ENCODE assay signal across 20 cellular contexts in the genomic region with DNA sequence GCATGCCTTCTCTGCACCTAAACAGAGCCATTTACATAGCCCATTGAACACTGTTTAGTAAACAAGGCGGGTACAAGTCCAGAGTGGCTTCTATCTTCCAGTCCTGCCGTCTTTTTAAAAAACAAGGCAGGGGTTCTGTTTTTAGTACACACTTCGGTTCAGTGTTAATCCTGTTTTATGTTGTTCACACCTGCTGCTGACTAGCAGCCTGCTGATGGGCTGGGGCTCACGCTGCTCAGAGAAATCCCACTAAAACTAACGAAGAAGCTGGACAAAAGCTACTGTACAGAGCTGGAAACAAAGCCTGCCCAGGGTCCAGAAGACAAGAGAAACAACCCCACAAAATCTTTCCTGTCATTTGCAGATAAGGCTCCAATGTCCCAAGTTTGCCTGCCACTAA. TPM values are rescaled to one million over a fixed set of nuclear protein-coding genes. Genes with fewer than 3 reads are reported as not detected.
"Had no signal": no experiment of that assay in that cellular context is flagged by ENCODE, and none has a peak within 500 bp of the region (broad histone marks: within the 10 kb centered on the region; RNA-seq: fewer than 3 reads in every experiment).

No MANE protein-coding gene starts in this region.

- H3K4me1 ChIP-seq: gastroesophageal sphincter, transverse colon had no signal

- H3K27ac ChIP-seq: gastroesophageal sphincter, transverse colon had no signal

- DNase-seq: activated CD4-positive, alpha-beta T cell treated with anti-CD3 and anti-CD28 coated beads for 1 hour; activated CD4-positive, alpha-beta T cell treated with anti-CD3 and anti-CD28 coated beads, Interleukin-2, amount 50 U/mL, for 48 hours; activated CD8-positive, alpha-beta memory T cell treated with anti-CD3 and anti-CD28 coated beads, Interleukin-2, amount 10 ng/mL, durations not matched to agents 7 days and 5 days; activated effector memory CD4-positive, alpha-beta T cell treated with Interleukin-2 at 50 U/mL for 16 hours; activated naive CD4-positive, alpha-beta T cell treated with anti-CD3 and anti-CD28 coated beads, Interleukin-2, amount 50 U/mL, for 16 hours; activated T-cell treated with anti-CD3 and anti-CD28 coated beads, Interleukin-2, amount 50 U/mL, for 1 hour; hippocampal formation; kidney; mesenchymal stem cell; natural killer cell; nucleus accumbens; posterior cingulate gyrus; retina; stimulated activated CD4-positive, alpha-beta T cell treated with anti-CD3 and anti-CD28 coated beads, Interleukin-2, amount 100 ng/mL, for 48 hours; stimulated activated naive CD4-positive, alpha-beta T cell treated with Interleukin-2 at 50 U/mL for 16 hours; substantia nigra; T1000; transverse colon had no signal

- H3K27me3 ChIP-seq: gastroesophageal sphincter, transverse colon had no signal

- H3K4me3 Mint-ChIP-seq: activated CD8-positive, alpha-beta memory T cell treated with anti-CD3 and anti-CD28 coated beads, Interleukin-2, amount 10 ng/mL, durations not matched to agents 7 days and 5 days; natural killer cell had no signal

- H3K36me3 ChIP-seq: gastroesophageal sphincter, transverse colon had no signal

- H3K4me1 Mint-ChIP-seq: activated CD8-positive, alpha-beta memory T cell treated with anti-CD3 and anti-CD28 coated beads, Interleukin-2, amount 10 ng/mL, durations not matched to agents 7 days and 5 days; natural killer cell had no signal

- H3K9me3 ChIP-seq: gastroesophageal sphincter, transverse colon had no signal

- H3K36me3 Mint-ChIP-seq: activated CD8-positive, alpha-beta memory T cell treated with anti-CD3 and anti-CD28 coated beads, Interleukin-2, amount 10 ng/mL, durations not matched to agents 7 days and 5 days; natural killer cell had no signal

- H3K27ac Mint-ChIP-seq: activated CD8-positive, alpha-beta memory T cell treated with anti-CD3 and anti-CD28 coated beads, Interleukin-2, amount 10 ng/mL, durations not matched to agents 7 days and 5 days; natural killer cell had no signal

- H3K27me3 Mint-ChIP-seq: activated CD8-positive, alpha-beta memory T cell treated with anti-CD3 and anti-CD28 coated beads, Interleukin-2, amount 10 ng/mL, durations not matched to agents 7 days and 5 days had no signal

- H3K4me3 ChIP-seq: gastroesophageal sphincter, transverse colon had no signal

RNA-seq across cellular contexts. Expression of a gene that starts 13.2 kb away (rescaled TPM):
- total RNA-seq: activated CD8-positive, alpha-beta memory T cell treated with anti-CD3 and anti-CD28 coated beads, Interleukin-2, amount 10 ng/mL, durations not matched to agents 7 days and 5 days; bronchial epithelial cell; natural killer cell had no signal
